Comparison of ENCODE assay signal across 22 cellular contexts in genomic region chr6:130839379-130839778, GRCh38. TPM values are rescaled to one million over a fixed set of nuclear protein-coding genes. Genes with fewer than 3 reads are reported as not detected.
A peak's percentile ranks its signal among the peaks of the same experiment; 100 is the strongest.
DNase-seq lines count a peak whose midpoint lies in the region; ATAC-seq, FAIRE-seq and TF ChIP-seq lines count a peak whose summit lies in the region.
"Had no signal": no experiment of that assay in that cellular context is flagged by ENCODE, and none has a peak within 500 bp of the region (broad histone marks: within the 10 kb centered on the region; RNA-seq: fewer than 3 reads in every experiment).

No MANE protein-coding gene starts in this region.

- no peaks in the 10 kb centered on the region for H3K36me3 ChIP-seq in HUES48 (ENCODE audit: control insufficient read depth, insufficient read depth, low read length)
- no peaks in the 10 kb centered on the region for H3K36me3 ChIP-seq in H1 (ENCODE audit: control insufficient read depth in 2 of 4, insufficient read depth in 4 of 4, low read length in 3 of 4)
- peaks cover 0 to 5% (median 3%) of the 10 kb centered on the region in 5 donors for H3K36me3 ChIP-seq in subcutaneous abdominal adipose tissue (ENCODE audit: control insufficient read depth in 5 of 5, insufficient read depth in 5 of 5, low read length in 5 of 5)

- H3K27me3 Mint-ChIP-seq in H9 (ENCODE audit: low read depth) = no peaks in the 10 kb centered on the region
- H3K27me3 Mint-ChIP-seq: CD4-positive, alpha-beta memory T cell had no signal

- H3K9me3 ChIP-seq in H9 (ENCODE audit: control insufficient read depth, low read depth, low read length) (no peaks in the 10 kb centered on the region), HUES48 (ENCODE audit: control insufficient read depth, insufficient read depth, low read length) (no peaks in the 10 kb centered on the region), H1 (ENCODE audit: insufficient read depth in 2 of 2, low read depth in 1 of 2, low read length in 1 of 2) (no peaks in the 10 kb centered on the region), subcutaneous abdominal adipose tissue (ENCODE audit: control insufficient read depth in 5 of 5, low read length in 5 of 5) (no peaks in the 10 kb centered on the region)

- POLR2A ChIA-PET in H1 (lab: Charles Lee; ENCODE audit: partially characterized antibody) = no interaction called here

- DNase-seq in H9 (no peak), H1 (ENCODE audit: low read depth in 1 of 2, low spot score in 2 of 2) (no peak), HTR-8/SVneo (ENCODE audit: insufficient read length, low spot score) (no peak)
- no peak for DNase-seq in stimulated activated CD4-positive, alpha-beta T cell treated with anti-CD3 and anti-CD28 coated beads, Interleukin-4, amount 100 ng/mL, for 24 hours
- DNase-seq: C1 segment of cervical spinal cord; Calu3; CD4-positive, alpha-beta memory T cell; COR-L47; DMS79 treated with DMSO at 0.1 percent for 48 hours; GF-D8 had no signal

- TF ChIP-seq RAD21 in H1 (IDR thresholded peaks at IDR 0.05 in 1 of 2, conservative IDR thresholded peaks at IDR 0.05 in 1 of 2; ENCODE audit: low read depth in 2 of 2, low read length in 2 of 2) = no peak

- TF ChIP-seq CTCF in H9 (conservative IDR thresholded peaks at IDR 0.05) (no peak), H1 (IDR thresholded peaks at IDR 0.05; ENCODE audit: control extremely low read depth in 1 of 3, insufficient read depth in 1 of 3, low read depth in 1 of 3, low read length in 3 of 3) (no peak)

- H3K9ac ChIP-seq in H9 (ENCODE audit: extremely low read depth, insufficient read length, low read length) (no peak overlapping the region), HUES48 (ENCODE audit: low read depth, low read length) (no peak overlapping the region), H1 (replicated peaks in 1 of 4; ENCODE audit: extremely low read depth in 1 of 4, low read depth in 3 of 4, low read length in 3 of 4) (no peak overlapping the region), subcutaneous abdominal adipose tissue (ENCODE audit: low read length in 5 of 5) (no peak overlapping the region)

- H2BK12ac ChIP-seq in H9 (ENCODE audit: insufficient read length, low read depth, low read length) (no peak overlapping the region), H1 (ENCODE audit: low read depth, low read length) (no peak overlapping the region)

- H3K79me1 ChIP-seq in H9 (ENCODE audit: insufficient read depth, low read depth, low read length, poor library complexity, severe bottlenecking) (no peaks in the 10 kb centered on the region), H1 (ENCODE audit: low read depth, low read length) (no peaks in the 10 kb centered on the region)

- H3K14ac ChIP-seq in H9 (ENCODE audit: insufficient read depth, low read length) (no peak overlapping the region), H1 (ENCODE audit: insufficient read length) (no peak overlapping the region)

- peaks cover 40 to 44% of the 10 kb centered on the region in 2 experiments for H3K4me1 Mint-ChIP-seq in H9

- H3K4me2 ChIP-seq in H9 (ENCODE audit: insufficient read depth, insufficient read length, low read length) (no peak overlapping the region), H1 (ENCODE audit: insufficient read depth in 1 of 2, low read depth in 2 of 2, low read length in 2 of 2) (0 out of 4 replicates have a peak overlapping the region, but pooled peaks have one; percentile 3 to 20)

- peaks cover 0 to 5% (median 0%) of the 10 kb centered on the region in 3 experiments; a peak in 4 of 7 replicates for H3K36me3 Mint-ChIP-seq in H9 (ENCODE audit: insufficient read depth in 1 of 3, low read depth in 3 of 3)
- H3K36me3 Mint-ChIP-seq: CD4-positive, alpha-beta memory T cell had no signal

- CTCF ChIA-PET in H1 (lab: Charles Lee; ENCODE audit: partially characterized antibody) = interaction anchor here (0.6 to 1.0 kb wide), 3 partner anchors 162 to 471 kb away, joined by 3 to 4 read pairs (median 3); no protein-coding TSS in a partner anchor

- H3K4ac ChIP-seq in H9 (ENCODE audit: low read depth, low read length) (no peak overlapping the region), H1 (replicated peaks; ENCODE audit: insufficient read length, low read depth, low read length) (no peak overlapping the region)

- H3K23me2 ChIP-seq in H9 (ENCODE audit: insufficient read length, low read depth, low read length, poor library complexity, severe bottlenecking) = no peaks in the 10 kb centered on the region
- no peaks in the 10 kb centered on the region for H3K23me2 ChIP-seq in H1 (ENCODE audit: low read depth, low read length)

- H2AFZ ChIP-seq in H9 (ENCODE audit: low read length) (no peak overlapping the region), H1 (ENCODE audit: low read length) (no peak overlapping the region)

- no peak overlapping the region for H2BK5ac ChIP-seq in H9 (ENCODE audit: insufficient read length, low read length)
- no peak overlapping the region for H2BK5ac ChIP-seq in H1 (ENCODE audit: low read depth, low read length)

- no peak overlapping the region for H3K27ac ChIP-seq in H9 (ENCODE audit: insufficient read length, low read depth, low read length)
- H3K27ac ChIP-seq in HUES48 (ENCODE audit: low read depth, low read length) = peak overlapping the region; percentile 68
- no peak overlapping the region for H3K27ac ChIP-seq in H1 (ENCODE audit: low read depth, low read length)
- H3K27ac ChIP-seq in subcutaneous abdominal adipose tissue (ENCODE audit: low read depth, low read length) = peak overlapping the region; percentile 10

- H3K23ac ChIP-seq in H9 (ENCODE audit: insufficient read length, low read depth, low read length) (no peak overlapping the region), H1 (ENCODE audit: insufficient read length) (no peak overlapping the region)

- peak; percentile 42 for FAIRE-seq in H1 (lab: Jason Lieb, UNC)
- no peak for FAIRE-seq in HTR-8/SVneo (lab: Jason Lieb, UNC)
- FAIRE-seq: GM12891, GM18507, H54 had no signal

- H3K4me1 ChIP-seq in H9 (ENCODE audit: insufficient read depth, low read length) = peaks cover 4% of the 10 kb centered on the region
- peaks cover 45% of the 10 kb centered on the region for H3K4me1 ChIP-seq in HUES48 (ENCODE audit: control insufficient read depth, insufficient read depth, low read length)
- peaks cover 4 to 11% (median 6%) of the 10 kb centered on the region in 4 experiments; a peak in 6 of 7 replicates for H3K4me1 ChIP-seq in H1 (replicated peaks in 1 of 4; ENCODE audit: control insufficient read depth in 3 of 4, insufficient read depth in 4 of 4, low read length in 3 of 4)
- peaks cover 0 to 33% (median 13%) of the 10 kb centered on the region in 5 donors for H3K4me1 ChIP-seq in subcutaneous abdominal adipose tissue (ENCODE audit: control insufficient read depth in 5 of 5, insufficient read depth in 5 of 5, low read length in 5 of 5)

- no peak overlapping the region for H3T11ph ChIP-seq in H9 (ENCODE audit: low read length)

- no peak for ATAC-seq in GM18909 (IDR thresholded peaks at IDR 0.05; ENCODE audit: poor library complexity, unreplicated experiment)
- ATAC-seq: HCT116 had no signal

- H4K20me1 ChIP-seq in H9 (ENCODE audit: control insufficient read depth, insufficient read depth, insufficient read length) (no peaks in the 10 kb centered on the region), H1 (replicated peaks in 1 of 2; ENCODE audit: control insufficient read depth in 1 of 2, insufficient read depth in 2 of 2, low read length in 2 of 2) (no peaks in the 10 kb centered on the region)

- H3K4me3 ChIP-seq in HUES48 (ENCODE audit: low read depth, low read length) = no peak overlapping the region
- no peak overlapping the region for H3K4me3 ChIP-seq in H1 (ENCODE audit: extremely low read depth in 1 of 4, insufficient read depth in 2 of 4, low read depth in 3 of 4, low read length in 4 of 4)
- no peak overlapping the region for H3K4me3 ChIP-seq in subcutaneous abdominal adipose tissue (ENCODE audit: low read depth in 1 of 5, low read length in 5 of 5)

- H4K5ac ChIP-seq in H9 (ENCODE audit: insufficient read length, low read depth, low read length) = no peak overlapping the region
- no peak overlapping the region for H4K5ac ChIP-seq in H1 (ENCODE audit: insufficient read length, low read depth, low read length)

- no CpG with 5 or more reads among the region's 2 CpGs for WGBS in H9 (ENCODE audit: extremely low coverage, insufficient read length, low lambda C conversion rate)
- 84% methylated on average over 2 of the region's 2 CpGs; no CpG with 5 or more reads in 1 of the 2 experiments for WGBS in H1 (ENCODE audit: extremely low coverage in 1 of 2, insufficient coverage in 1 of 2, insufficient read length in 1 of 2, insufficient replicate concordance in 2 of 2, low coverage in 1 of 2, low lambda C conversion rate in 2 of 2, missing lambda C conversion rate in 1 of 2), 2 experiments

- H4K91ac ChIP-seq in H9 (ENCODE audit: insufficient read length, low read depth, low read length) (no peak overlapping the region), H1 (replicated peaks; ENCODE audit: insufficient read length, low read length) (no peak overlapping the region)

- H2BK15ac ChIP-seq in H9 (ENCODE audit: low read depth, low read length) = no peak overlapping the region
- no peak overlapping the region for H2BK15ac ChIP-seq in H1 (ENCODE audit: low read length)

- H3K4me3 Mint-ChIP-seq in H9 = no peak overlapping the region
- H3K4me3 Mint-ChIP-seq: CD4-positive, alpha-beta memory T cell had no signal

- H4K8ac ChIP-seq in H9 (replicated peaks; ENCODE audit: insufficient read length, low read depth, low read length) = no peak overlapping the region
- H4K8ac ChIP-seq in H1 (ENCODE audit: extremely low read depth, insufficient read depth, low read length) = no peak overlapping the region

- H3K9me3 Mint-ChIP-seq in H9 = no peaks in the 10 kb centered on the region; a peak in 1 of 5 replicates
- H3K9me3 Mint-ChIP-seq: CD4-positive, alpha-beta memory T cell had no signal

- peak overlapping the region; percentile 22 to 61 (median 36); a peak in 2 of 7 replicates for H3K27ac Mint-ChIP-seq in H9
- H3K27ac Mint-ChIP-seq: CD4-positive, alpha-beta memory T cell had no signal

- TF ChIP-seq EP300 in H1 (IDR thresholded peaks at IDR 0.05; ENCODE audit: borderline replicate concordance in 1 of 2, low read depth in 2 of 2, low read length in 2 of 2) = no peak

- no peak overlapping the region for H2BK120ac ChIP-seq in H9 (ENCODE audit: low read depth, low read length, poor library complexity, severe bottlenecking)
- no peak overlapping the region for H2BK120ac ChIP-seq in H1 (replicated peaks; ENCODE audit: low read depth, low read length)

- H3K18ac ChIP-seq in H9 (ENCODE audit: insufficient read length, low read depth, low read length) (no peak overlapping the region), H1 (ENCODE audit: extremely low read depth, low read length) (no peak overlapping the region)

- H3K79me2 ChIP-seq in H9 (ENCODE audit: insufficient read depth, low read length) (no peaks in the 10 kb centered on the region), H1 (ENCODE audit: control insufficient read depth in 1 of 2, insufficient read depth in 2 of 2, low read length in 2 of 2) (no peaks in the 10 kb centered on the region)

- H2AK5ac ChIP-seq in H9 (ENCODE audit: insufficient read length, low read length) (no peak overlapping the region), H1 (ENCODE audit: low read depth, low read length) (no peak overlapping the region)

- H3K27me3 ChIP-seq in H9 (ENCODE audit: insufficient read depth, low read length) = no peaks in the 10 kb centered on the region
- no peaks in the 10 kb centered on the region for H3K27me3 ChIP-seq in HUES48 (ENCODE audit: control insufficient read depth, insufficient read depth, low read length)
- H3K27me3 ChIP-seq in H1 (replicated peaks in 1 of 4; ENCODE audit: control insufficient read depth in 3 of 4, extremely low read depth in 1 of 4, insufficient read depth in 3 of 4, low read length in 3 of 4) = no peaks in the 10 kb centered on the region
- no peaks in the 10 kb centered on the region for H3K27me3 ChIP-seq in subcutaneous abdominal adipose tissue (ENCODE audit: control insufficient read depth in 5 of 5, insufficient read depth in 4 of 5, low read length in 5 of 5)

- TF ChIP-seq POLR2A in H1 (IDR thresholded peaks at IDR 0.05; ENCODE audit: control extremely low read depth in 1 of 2, low read depth in 2 of 2, low read length in 2 of 2) = no peak

- H3K56ac ChIP-seq in H9 (ENCODE audit: insufficient read length, low read depth, low read length) (no peak overlapping the region), H1 (replicated peaks; ENCODE audit: insufficient read length, low read depth, low read length) (no peak overlapping the region)

- no peak overlapping the region for H2BK20ac ChIP-seq in H9 (ENCODE audit: low read depth, low read length, poor library complexity, severe bottlenecking)
- H2BK20ac ChIP-seq in H1 (ENCODE audit: low read length) = no peak overlapping the region

RNA-seq across cellular contexts. Expression of gene SMLR1, which starts 12.2 kb away (rescaled TPM):
- not detected in 2 replicates for total RNA-seq in H9 (2021)
- not detected in 2 replicates for total RNA-seq in H1 (2021; fragmentation: NEBNext Ultra II Directional; extraction: Animal tissue kit (Norgen Biotek cat#: 25700))
- not detected in 2 replicates for polyA plus RNA-seq in H1 (2011; rRNA removed)
- not detected for polyA plus RNA-seq in H1 (2011; cell fraction: cytosol; rRNA removed)
- not detected for polyA plus RNA-seq in H1 (2011; cell fraction: nucleus; rRNA removed)
- polyA plus RNA-seq in H1 (2012, experiment 1 of 2) = not detected in 4 replicates
- polyA plus RNA-seq in H1 (2012, experiment 2 of 2) = not detected
- not detected for polyA plus RNA-seq in H1 (2013, experiment 1 of 2)
- polyA plus RNA-seq in H1 (2013, experiment 2 of 2) = not detected
- not detected in 2 replicates for polyA minus RNA-seq in H1 (2011; rRNA and poly(A)+ RNA removed)
- not detected for polyA minus RNA-seq in H1 (2011; cell fraction: cytosol; rRNA and poly(A)+ RNA removed)
- not detected for polyA minus RNA-seq in H1 (2011; cell fraction: nucleus; rRNA and poly(A)+ RNA removed)
- total RNA-seq: A172; A673; Calu3; CD4-positive, alpha-beta memory T cell; Daoy; G401 had no signal
- polyA plus RNA-seq: BJ; CD4-positive, alpha-beta memory T cell had no signal

Comparison
In these comparisons a context has a peak if more than half of its experiments do, and no peak if none do; other contexts are left out.
1. H3K27ac ChIP-seq: peak in HUES48 (single experiment) and subcutaneous abdominal adipose tissue (single experiment); none in H9 (single experiment) and H1 (single experiment).